34 cellular contexts compared by ENCODE assay signal in genomic region chr5:61771062-61771461, GRCh38.
"Had no signal": no experiment of that assay in that cellular context is flagged by ENCODE, and none has a peak within 500 bp of the region (broad histone marks: within the 10 kb centered on the region; RNA-seq: fewer than 3 reads in every experiment).

No MANE protein-coding gene starts in this region.

- H3K9me3 Mint-ChIP-seq: activated B cell treated with CpG ODN at 0.5 μM for 24 hours; activated CD4-positive, alpha-beta memory T cell treated with anti-CD3 and anti-CD28 coated beads, Interleukin-2, amount 10 ng/mL, durations not matched to agents 7 days and 5 days; activated CD4-positive, alpha-beta T cell treated with anti-CD3 and anti-CD28 coated beads, Interleukin-2, amount 10 ng/mL, durations not matched to agents 7 days and 5 days; activated naive CD4-positive, alpha-beta T cell treated with anti-CD3 and anti-CD28 coated beads, Interleukin-2, amount 10 ng/mL, durations not matched to agents 7 days and 5 days; activated naive CD4-positive, alpha-beta T cell treated with anti-CD3 and anti-CD28 coated beads, Interleukin-2, amount 50 U/mL, for 24 hours; activated T-cell treated with anti-CD3 and anti-CD28 coated beads, Interleukin-2, amount 50 U/mL, for 24 hours; activated T-helper 2 cell treated with anti-CD3 and anti-CD28 coated beads, Interferon-gamma antibody, Interleukin-2, Interleukin-4, amounts not matched to agents 10 μg/mL and 5 μg/mL and 100 μg/mL, durations not matched to agents 14 hours and 24 hours and 36 hours; T-helper 1 cell treated with Interleukin-12 subunit alpha and Interleukin-12 subunit beta and Interleukin-4 antibody, amounts not matched to agents 30 μg/mL and 1 μg/mL, for 36 hours; T-helper 2 cell treated with Interferon-gamma antibody and Interleukin-4, amounts not matched to agents 5 μg/mL and 100 μg/mL, for 36 hours had no signal

- H3K9me3 ChIP-seq: adrenal gland, body of pancreas, breast epithelium had no signal

- ATAC-seq: activated CD4-positive, alpha-beta T cell treated with anti-CD3 and anti-CD28 coated beads for 36 hours; activated CD8-positive, alpha-beta memory T cell treated with anti-CD3 and anti-CD28 coated beads, Interleukin-2, amount 10 ng/mL, durations not matched to agents 7 days and 5 days; activated CD8-positive, alpha-beta T cell treated with anti-CD3 and anti-CD28 coated beads, Interleukin-2, amount 10 ng/mL, durations not matched to agents 7 days and 5 days; body of pancreas had no signal

- H3K36me3 ChIP-seq: adrenal gland, brain microvascular endothelial cell, breast epithelium had no signal

- H3K27ac Mint-ChIP-seq: activated B cell treated with CpG ODN at 0.5 μM for 24 hours; activated CD4-positive, alpha-beta memory T cell treated with anti-CD3 and anti-CD28 coated beads, Interleukin-2, amount 10 ng/mL, durations not matched to agents 7 days and 5 days; activated CD4-positive, alpha-beta T cell treated with anti-CD3 and anti-CD28 coated beads for 36 hours; activated CD4-positive, alpha-beta T cell treated with anti-CD3 and anti-CD28 coated beads, Interleukin-2, amount 10 ng/mL, durations not matched to agents 7 days and 5 days; activated CD8-positive, alpha-beta memory T cell treated with anti-CD3 and anti-CD28 coated beads, Interleukin-2, amount 10 ng/mL, durations not matched to agents 7 days and 5 days; activated CD8-positive, alpha-beta T cell treated with anti-CD3 and anti-CD28 coated beads, Interleukin-2, amount 10 ng/mL, durations not matched to agents 7 days and 5 days; activated naive CD4-positive, alpha-beta T cell treated with anti-CD3 and anti-CD28 coated beads, Interleukin-2, amount 10 ng/mL, durations not matched to agents 7 days and 5 days; activated naive CD4-positive, alpha-beta T cell treated with anti-CD3 and anti-CD28 coated beads, Interleukin-2, amount 50 U/mL, for 24 hours; activated naive CD8-positive, alpha-beta T cell; activated T-cell treated with anti-CD3 and anti-CD28 coated beads, Interleukin-2, amount 50 U/mL, for 24 hours; activated T-helper 2 cell treated with anti-CD3 and anti-CD28 coated beads, Interferon-gamma antibody, Interleukin-2, Interleukin-4, amounts not matched to agents 10 μg/mL and 5 μg/mL and 100 μg/mL, durations not matched to agents 14 hours and 24 hours and 36 hours; T-helper 1 cell treated with Interleukin-12 subunit alpha and Interleukin-12 subunit beta and Interleukin-4 antibody, amounts not matched to agents 30 μg/mL and 1 μg/mL, for 36 hours; T-helper 2 cell treated with Interferon-gamma antibody and Interleukin-4, amounts not matched to agents 5 μg/mL and 100 μg/mL, for 36 hours had no signal

- H3K27me3 ChIP-seq: body of pancreas, brain microvascular endothelial cell, breast epithelium had no signal

- H3K4me3 Mint-ChIP-seq: activated B cell treated with CpG ODN at 0.5 μM for 24 hours; activated CD4-positive, alpha-beta memory T cell treated with anti-CD3 and anti-CD28 coated beads, Interleukin-2, amount 10 ng/mL, durations not matched to agents 7 days and 5 days; activated CD4-positive, alpha-beta T cell treated with anti-CD3 and anti-CD28 coated beads for 36 hours; activated CD4-positive, alpha-beta T cell treated with anti-CD3 and anti-CD28 coated beads, Interleukin-2, amount 10 ng/mL, durations not matched to agents 7 days and 5 days; activated CD8-positive, alpha-beta memory T cell treated with anti-CD3 and anti-CD28 coated beads, Interleukin-2, amount 10 ng/mL, durations not matched to agents 7 days and 5 days; activated CD8-positive, alpha-beta T cell treated with anti-CD3 and anti-CD28 coated beads, Interleukin-2, amount 10 ng/mL, durations not matched to agents 7 days and 5 days; activated naive CD4-positive, alpha-beta T cell treated with anti-CD3 and anti-CD28 coated beads, Interleukin-2, amount 10 ng/mL, durations not matched to agents 7 days and 5 days; activated naive CD4-positive, alpha-beta T cell treated with anti-CD3 and anti-CD28 coated beads, Interleukin-2, amount 50 U/mL, for 24 hours; activated naive CD8-positive, alpha-beta T cell; activated T-cell treated with anti-CD3 and anti-CD28 coated beads, Interleukin-2, amount 50 U/mL, for 24 hours; T-helper 1 cell treated with Interleukin-12 subunit alpha and Interleukin-12 subunit beta and Interleukin-4 antibody, amounts not matched to agents 30 μg/mL and 1 μg/mL, for 36 hours; T-helper 2 cell treated with Interferon-gamma antibody and Interleukin-4, amounts not matched to agents 5 μg/mL and 100 μg/mL, for 36 hours had no signal

- H3K36me3 Mint-ChIP-seq: activated CD8-positive, alpha-beta memory T cell treated with anti-CD3 and anti-CD28 coated beads, Interleukin-2, amount 10 ng/mL, durations not matched to agents 7 days and 5 days; activated naive CD4-positive, alpha-beta T cell treated with anti-CD3 and anti-CD28 coated beads, Interleukin-2, amount 10 ng/mL, durations not matched to agents 7 days and 5 days; activated naive CD4-positive, alpha-beta T cell treated with anti-CD3 and anti-CD28 coated beads, Interleukin-2, amount 50 U/mL, for 24 hours; activated naive CD8-positive, alpha-beta T cell had no signal

- H3K27me3 Mint-ChIP-seq: activated CD4-positive, alpha-beta memory T cell treated with anti-CD3 and anti-CD28 coated beads, Interleukin-2, amount 10 ng/mL, durations not matched to agents 7 days and 5 days; activated CD4-positive, alpha-beta T cell treated with anti-CD3 and anti-CD28 coated beads, Interleukin-2, amount 10 ng/mL, durations not matched to agents 7 days and 5 days; activated naive CD4-positive, alpha-beta T cell treated with anti-CD3 and anti-CD28 coated beads, Interleukin-2, amount 10 ng/mL, durations not matched to agents 7 days and 5 days had no signal

- H3K4me1 Mint-ChIP-seq: activated B cell treated with CpG ODN at 0.5 μM for 24 hours; activated CD4-positive, alpha-beta memory T cell treated with anti-CD3 and anti-CD28 coated beads, Interleukin-2, amount 10 ng/mL, durations not matched to agents 7 days and 5 days; activated CD4-positive, alpha-beta T cell treated with anti-CD3 and anti-CD28 coated beads for 36 hours; activated CD4-positive, alpha-beta T cell treated with anti-CD3 and anti-CD28 coated beads, Interleukin-2, amount 10 ng/mL, durations not matched to agents 7 days and 5 days; activated CD8-positive, alpha-beta memory T cell treated with anti-CD3 and anti-CD28 coated beads, Interleukin-2, amount 10 ng/mL, durations not matched to agents 7 days and 5 days; activated naive CD4-positive, alpha-beta T cell treated with anti-CD3 and anti-CD28 coated beads, Interleukin-2, amount 10 ng/mL, durations not matched to agents 7 days and 5 days; activated naive CD4-positive, alpha-beta T cell treated with anti-CD3 and anti-CD28 coated beads, Interleukin-2, amount 50 U/mL, for 24 hours had no signal

- H3K4me1 ChIP-seq: adrenal gland, body of pancreas, breast epithelium had no signal

- H3K4me3 ChIP-seq: adrenal gland, body of pancreas, breast epithelium had no signal

- H3K27ac ChIP-seq: adrenal gland, body of pancreas, brain microvascular endothelial cell, breast epithelium, VCaP had no signal

- DNase-seq: activated B cell treated with CpG ODN at 0.5 μM for 24 hours; activated CD4-positive, alpha-beta memory T cell treated with anti-CD3 and anti-CD28 coated beads, Interleukin-2, amount 10 ng/mL, durations not matched to agents 7 days and 5 days; activated CD4-positive, alpha-beta T cell treated with anti-CD3 and anti-CD28 coated beads for 36 hours; activated CD4-positive, alpha-beta T cell treated with anti-CD3 and anti-CD28 coated beads for 48 hours; activated CD4-positive, alpha-beta T cell treated with anti-CD3 and anti-CD28 coated beads, Interleukin-2, amount 10 ng/mL, durations not matched to agents 7 days and 5 days; activated CD4-positive, alpha-beta T cell treated with anti-CD3 and anti-CD28 coated beads, Interleukin-2, amount 50 U/mL, for 48 hours; activated CD4-positive, CD25-positive, alpha-beta regulatory T cell treated with anti-CD3 and anti-CD28 coated beads, Interleukin-2, amount 50 U/mL, for 72 hours; activated CD8-positive, alpha-beta memory T cell treated with anti-CD3 and anti-CD28 coated beads for 24 hours; activated CD8-positive, alpha-beta memory T cell treated with anti-CD3 and anti-CD28 coated beads, Interleukin-2, amount 10 ng/mL, durations not matched to agents 7 days and 5 days; activated CD8-positive, alpha-beta memory T cell treated with anti-CD3 and anti-CD28 coated beads, Interleukin-2, amount 50 U/mL, for 48 hours; activated CD8-positive, alpha-beta T cell treated with anti-CD3 and anti-CD28 coated beads, Interleukin-2, amount 10 ng/mL, durations not matched to agents 7 days and 5 days; activated effector memory CD4-positive, alpha-beta T cell treated with Interleukin-2 at 50 U/mL for 16 hours; activated gamma-delta T cell; activated naive CD4-positive, alpha-beta T cell treated with anti-CD3 and anti-CD28 coated beads, Interleukin-2, amount 10 ng/mL, durations not matched to agents 7 days and 5 days; activated naive CD4-positive, alpha-beta T cell treated with Interleukin-2 at 50 U/mL for 16 hours; activated T-cell treated with anti-CD3 and anti-CD28 coated beads, Interleukin-2, amount 50 U/mL, for 24 hours; activated T-cell treated with anti-CD3 and anti-CD28 coated beads, Interleukin-2, amount 50 U/mL, for 48 hours; adrenal gland; amniotic stem cell; aorta; body of pancreas; brain microvascular endothelial cell; central memory CD4-positive, alpha-beta T cell; SW 1271; T-helper 1 cell; T-helper 2 cell; T-helper 9 cell had no signal
